Comparison of ENCODE assay signal across 22 cellular contexts in the genomic region with DNA sequence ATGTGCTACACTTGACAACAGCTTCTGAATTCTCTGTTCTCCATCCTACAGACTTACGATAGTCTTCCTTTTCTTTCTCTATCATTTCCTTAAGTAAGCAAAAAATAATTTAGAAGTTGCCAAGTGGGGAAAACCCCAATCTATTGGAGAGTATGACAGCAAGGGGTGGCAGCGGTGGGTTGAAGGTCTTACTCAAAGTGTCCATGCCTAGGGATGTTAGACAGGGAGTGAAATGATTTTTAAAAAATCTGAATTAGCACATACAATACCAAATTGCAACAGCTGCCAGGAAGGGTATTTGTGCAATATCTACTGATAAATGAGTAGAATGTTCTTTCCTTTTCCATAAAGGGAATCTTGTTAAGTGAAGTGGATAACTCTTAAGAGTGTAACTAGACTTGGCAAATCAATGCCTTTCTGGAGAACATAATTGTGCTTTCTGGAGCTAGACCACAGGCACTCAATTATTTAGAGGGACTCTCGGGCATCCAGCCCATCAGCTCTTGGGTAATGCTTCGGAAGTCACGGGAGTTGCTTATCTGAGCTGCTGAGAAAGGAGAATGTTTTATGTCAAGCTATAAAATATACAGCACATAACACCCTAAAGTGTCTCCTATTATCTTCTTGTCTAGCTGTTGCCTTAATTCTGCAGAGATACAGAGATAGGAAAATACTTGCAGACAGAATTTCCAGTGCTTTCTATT.
DNase-seq lines count a peak whose midpoint lies in the region; ATAC-seq, FAIRE-seq and TF ChIP-seq lines count a peak whose summit lies in the region.
"Had no signal": no experiment of that assay in that cellular context is flagged by ENCODE, and none has a peak within 500 bp of the region (broad histone marks: within the 10 kb centered on the region; RNA-seq: fewer than 3 reads in every experiment).

No MANE protein-coding gene starts in this region.

- H3K27me3 Mint-ChIP-seq in effector memory CD8-positive, alpha-beta T cell = no peaks in the 10 kb centered on the region

- H3K4me1 Mint-ChIP-seq in effector memory CD8-positive, alpha-beta T cell (ENCODE audit: low read depth in 2 of 2) = no peaks in the 10 kb centered on the region
- H3K4me1 Mint-ChIP-seq: naive B cell had no signal

- ATAC-seq in body of pancreas (peak; percentile 42), lung (ENCODE audit: insufficient read depth, low FRiP score) (peak; percentile 62), HG02588 (IDR thresholded peaks at IDR 0.05; ENCODE audit: unreplicated experiment) (no peak), GM19463 (IDR thresholded peaks at IDR 0.05; ENCODE audit: unreplicated experiment) (no peak)
- no peak for ATAC-seq in effector memory CD8-positive, alpha-beta T cell (replicated peaks)
- ATAC-seq: activated naive CD4-positive, alpha-beta T cell treated with anti-CD3 and anti-CD28 coated beads, Interleukin-2, amount 50 U/mL, for 72 hours; psoas muscle; stimulated activated naive CD8-positive, alpha-beta T cell treated with anti-CD3 and anti-CD28 coated beads, Interleukin-15, Interleukin-2, amounts not matched to agents 100 U/mL and 50 U/mL, for 24 hours had no signal

- TF ChIP-seq POLR2A in body of pancreas (IDR thresholded peaks at IDR 0.05) (no peak), H54 (IDR thresholded peaks at IDR 0.05; ENCODE audit: low read depth, low read length) (no peak)

- intact Hi-C loops in body of pancreas (cut with DNase I) = no loop called here

- H3K4me3 Mint-ChIP-seq in effector memory CD8-positive, alpha-beta T cell = no peak overlapping the region
- H3K4me3 Mint-ChIP-seq: naive B cell had no signal

- WGBS in body of pancreas, 2 donors = 59 to 67% methylated on average over 5 of the region's 5 CpGs
- WGBS in lung, 2 donors = 28 to 40% methylated on average over 5 of the region's 5 CpGs

- H3K27ac Mint-ChIP-seq in effector memory CD8-positive, alpha-beta T cell = no peak overlapping the region
- H3K27ac Mint-ChIP-seq: activated naive CD4-positive, alpha-beta T cell treated with anti-CD3 and anti-CD28 coated beads, Interleukin-2, amount 50 U/mL, for 72 hours; naive B cell had no signal

- no peaks in the 10 kb centered on the region for H3K27me3 ChIP-seq in body of pancreas
- no peaks in the 10 kb centered on the region for H3K27me3 ChIP-seq in lung (ENCODE audit: control insufficient read depth, insufficient read depth)

- H3K9me3 Mint-ChIP-seq in effector memory CD8-positive, alpha-beta T cell = peaks cover 5 to 18% of the 10 kb centered on the region in 2 donors

- no peak for FAIRE-seq in H54 (lab: Jason Lieb, UNC)
- FAIRE-seq: G401.6, GM12891, H1 had no signal

- H3K36me3 Mint-ChIP-seq in effector memory CD8-positive, alpha-beta T cell (ENCODE audit: insufficient read depth) = no peaks in the 10 kb centered on the region
- H3K36me3 Mint-ChIP-seq: activated naive CD4-positive, alpha-beta T cell treated with anti-CD3 and anti-CD28 coated beads, Interleukin-2, amount 50 U/mL, for 72 hours; naive B cell had no signal

- TF ChIP-seq CTCF in AG10803 (conservative IDR thresholded peaks at IDR 0.05; ENCODE audit: low read length) (no peak), body of pancreas (IDR thresholded peaks at IDR 0.05) (no peak), lung (IDR thresholded peaks at IDR 0.05; ENCODE audit: control extremely low read depth, extremely low read depth) (no peak)

- H3K4me3 ChIP-seq in AG10803 (ENCODE audit: low read length) (no peak overlapping the region), body of pancreas (no peak overlapping the region), lung (no peak overlapping the region)
- H3K4me3 ChIP-seq: psoas muscle had no signal

- H3K4me1 ChIP-seq in body of pancreas = no peaks in the 10 kb centered on the region
- peaks cover 0 to 5% of the 10 kb centered on the region in 2 donors for H3K4me1 ChIP-seq in lung (ENCODE audit: control insufficient read depth in 2 of 2, insufficient read depth in 2 of 2, low read length in 2 of 2)

- H3K27ac ChIP-seq in body of pancreas = no peak overlapping the region
- no peak overlapping the region for H3K27ac ChIP-seq in lung (ENCODE audit: low read depth in 1 of 2, low read length in 1 of 2)
- H3K27ac ChIP-seq: psoas muscle had no signal

- H3K9me3 ChIP-seq in body of pancreas = no peaks in the 10 kb centered on the region
- H3K9me3 ChIP-seq in lung (ENCODE audit: control insufficient read depth in 2 of 2, insufficient read depth in 1 of 2, low read length in 1 of 2) = no peaks in the 10 kb centered on the region
- H3K9me3 ChIP-seq: psoas muscle had no signal

- DNase-seq in AG10803 (ENCODE audit: low read depth) (peak; percentile 30), NCI-H2107 treated with DMSO at 0.1 percent for 48 hours (lab: John Stamatoyannopoulos, UW; ENCODE audit: unreplicated experiment) (peak; percentile 56), body of pancreas (peak in 3 of 4 donors; percentile 19 to 32 (median 29)), lung (ENCODE audit: low spot score) (peak; percentile 60), H54 (ENCODE audit: insufficient read length, low spot score) (no peak)
- no peak for DNase-seq in effector memory CD8-positive, alpha-beta T cell
- DNase-seq: activated CD4-positive, alpha-beta T cell treated with anti-CD3 and anti-CD28 coated beads, Interleukin-2, amount 50 U/mL, for 4 hours; activated T-cell treated with anti-CD3 and anti-CD28 coated beads, Interleukin-2, amount 50 U/mL, for 1 hour; effector CD4-positive, alpha-beta T cell; Karpas-422; naive B cell; NCI-H1436 treated with DMSO at 0.1 percent for 48 hours; NCI-H524; psoas muscle; stimulated activated CD4-positive, alpha-beta T cell treated with anti-CD3 and anti-CD28 coated beads, Interleukin-15, amount 100 ng/mL, for 24 hours; stimulated activated naive CD8-positive, alpha-beta T cell treated with anti-CD3 and anti-CD28 coated beads, Interleukin-15, Interleukin-2, amounts not matched to agents 100 U/mL and 50 U/mL, for 24 hours had no signal

- H3K36me3 ChIP-seq in body of pancreas (replicated peaks in 1 of 2; ENCODE audit: insufficient read depth in 1 of 2, low read depth in 2 of 2) (no peaks in the 10 kb centered on the region), lung (ENCODE audit: control insufficient read depth in 2 of 2, insufficient read depth in 2 of 2, low read length in 2 of 2) (no peaks in the 10 kb centered on the region)

Comparison
In these comparisons a context has a peak if more than half of its experiments do, and no peak if none do; other contexts are left out.
1. DNase-seq: peak in AG10803 (single experiment), NCI-H2107 treated with DMSO at 0.1 percent for 48 hours (single experiment), body of pancreas (3 of 4) and lung (single experiment); none in H54 (single experiment) and effector memory CD8-positive, alpha-beta T cell (0 of 3).
2. ATAC-seq: peak in body of pancreas (single experiment) and lung (single experiment); none in HG02588 (single experiment), effector memory CD8-positive, alpha-beta T cell (single experiment) and GM19463 (single experiment).